7 cellular contexts compared by ENCODE assay signal in the genomic region with DNA sequence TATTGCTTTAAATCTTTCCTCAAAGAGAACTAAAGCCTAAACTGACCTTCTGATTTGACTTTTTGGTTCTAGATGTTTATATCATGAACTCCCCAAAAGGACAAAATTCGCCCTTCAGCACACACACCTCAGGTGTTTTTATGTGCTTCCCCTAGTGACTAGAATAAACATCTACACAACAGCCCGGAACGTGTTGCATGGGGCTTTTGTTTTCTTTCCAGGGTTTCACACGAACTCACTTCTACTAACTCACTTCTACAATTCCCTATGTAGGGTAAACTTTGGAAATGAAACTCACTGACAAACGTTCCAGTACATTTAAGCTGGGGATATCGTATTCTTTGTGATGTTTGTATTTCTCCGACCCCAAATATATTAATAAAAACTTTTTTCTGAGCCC. TPM values are rescaled to one million over a fixed set of nuclear protein-coding genes. Genes with fewer than 3 reads are reported as not detected.
DNase-seq lines count a peak whose midpoint lies in the region; ATAC-seq and TF ChIP-seq lines count a peak whose summit lies in the region.

No MANE protein-coding gene starts in this region.

- peaks cover 12% of the 10 kb centered on the region for H4K20me1 ChIP-seq in fibroblast of lung (ENCODE audit: control insufficient read depth, extremely low read depth, insufficient read depth, low read length)
- H4K20me1 ChIP-seq in osteoblast (ENCODE audit: insufficient read depth, low read length) = peaks cover 59% of the 10 kb centered on the region

- H3K79me2 ChIP-seq in fibroblast of lung (ENCODE audit: control insufficient read depth, insufficient read depth, low read length) (peaks cover 63% of the 10 kb centered on the region), osteoblast (ENCODE audit: insufficient read depth, low read length) (peaks cover 65% of the 10 kb centered on the region)

- peak; percentile 32 for ATAC-seq in GM21447 (IDR thresholded peaks at IDR 0.05; ENCODE audit: unreplicated experiment)
- ATAC-seq in HG02763 (IDR thresholded peaks at IDR 0.05; ENCODE audit: unreplicated experiment) = no peak

- H3K27me3 ChIP-seq in fibroblast of lung (ENCODE audit: control insufficient read depth, insufficient read depth, low read length) (no peaks in the 10 kb centered on the region), osteoblast (ENCODE audit: insufficient read depth, low read length) (no peaks in the 10 kb centered on the region)

- H3K36me3 ChIP-seq in fibroblast of lung (ENCODE audit: control insufficient read depth, insufficient read depth, low read length) (no peaks in the 10 kb centered on the region), osteoblast (ENCODE audit: insufficient read depth, low read length) (no peaks in the 10 kb centered on the region)

- no peaks in the 10 kb centered on the region for H3K9me3 ChIP-seq in fibroblast of lung (ENCODE audit: control insufficient read depth, insufficient read depth, low read depth, low read length)
- no peaks in the 10 kb centered on the region for H3K9me3 ChIP-seq in osteoblast (ENCODE audit: low read depth, low read length)

- peak; percentile 24 for DNase-seq in DMS53 treated with DMSO at 0.1 percent for 48 hours (lab: John Stamatoyannopoulos, UW; ENCODE audit: unreplicated experiment)
- DNase-seq in NCI-H146 treated with DMSO at 0.1 percent for 48 hours (lab: John Stamatoyannopoulos, UW; ENCODE audit: unreplicated experiment) = peak; percentile 37
- DNase-seq in activated CD4-positive, alpha-beta T cell treated with anti-CD3 and anti-CD28 coated beads for 48 hours = peak; percentile 35
- DNase-seq in fibroblast of lung (ENCODE audit: low read depth in 2 of 2) = peak; percentile 33 to 38
- no peak for DNase-seq in osteoblast (ENCODE audit: insufficient read length, low spot score, missing footprints)

- H2AFZ ChIP-seq in fibroblast of lung (ENCODE audit: low read length) (no peak overlapping the region), osteoblast (ENCODE audit: low read length) (no peak overlapping the region)

- H3K27ac ChIP-seq in fibroblast of lung (ENCODE audit: insufficient read depth, low read length) (peak overlapping the region; percentile 100), osteoblast (ENCODE audit: low read depth, low read length) (peak overlapping the region; percentile 99)

- H3K4me2 ChIP-seq in fibroblast of lung (ENCODE audit: extremely low read depth, insufficient read depth, low read length) = peak overlapping the region; percentile 76
- peak overlapping the region; percentile 96 for H3K4me2 ChIP-seq in osteoblast (ENCODE audit: insufficient read depth, low read length)

- no peak overlapping the region for H3K9ac ChIP-seq in fibroblast of lung (ENCODE audit: insufficient read depth, low read length)

- H3K4me1 ChIP-seq in fibroblast of lung (ENCODE audit: control insufficient read depth, extremely low read depth, insufficient read depth, low read length) = no peaks in the 10 kb centered on the region
- H3K4me1 ChIP-seq in osteoblast (ENCODE audit: insufficient read depth, low read length) = peaks cover 19% of the 10 kb centered on the region

- TF ChIP-seq CTCF in fibroblast of lung (conservative IDR thresholded peaks at IDR 0.05 in 1 of 2, IDR thresholded peaks at IDR 0.05 in 1 of 2; ENCODE audit: low read depth in 1 of 2, low read length in 2 of 2) (no peak), osteoblast (IDR thresholded peaks at IDR 0.05; ENCODE audit: extremely low read depth, low read depth, low read length) (no peak)

- H3K4me3 ChIP-seq in fibroblast of lung (replicated peaks in 1 of 4; ENCODE audit: control extremely low read depth in 1 of 4, insufficient read depth in 1 of 4, low read depth in 3 of 4, low read length in 4 of 4) (peak overlapping the region; percentile 86 to 97 (median 92)), osteoblast (ENCODE audit: insufficient read depth, low read length) (peak overlapping the region; percentile 92)

RNA-seq across cellular contexts. Expression of a gene that starts 1.4 kb away (rescaled TPM):
- 17.2 and 30.4 TPM in 2 replicates for total RNA-seq in fibroblast of lung
- polyA plus RNA-seq in fibroblast of lung = 57.9 and 85.7 TPM in 2 replicates
- polyA plus RNA-seq in fibroblast of lung (2012) = 50.9 and 57.5 TPM in 2 replicates
- polyA minus RNA-seq in fibroblast of lung (ENCODE audit: low replicate concordance) = 20.7 and 40.0 TPM in 2 replicates
- 23.6 and 25.7 TPM in 2 replicates for total RNA-seq in osteoblast
